12 cellular contexts compared by ENCODE assay signal in the genomic region with DNA sequence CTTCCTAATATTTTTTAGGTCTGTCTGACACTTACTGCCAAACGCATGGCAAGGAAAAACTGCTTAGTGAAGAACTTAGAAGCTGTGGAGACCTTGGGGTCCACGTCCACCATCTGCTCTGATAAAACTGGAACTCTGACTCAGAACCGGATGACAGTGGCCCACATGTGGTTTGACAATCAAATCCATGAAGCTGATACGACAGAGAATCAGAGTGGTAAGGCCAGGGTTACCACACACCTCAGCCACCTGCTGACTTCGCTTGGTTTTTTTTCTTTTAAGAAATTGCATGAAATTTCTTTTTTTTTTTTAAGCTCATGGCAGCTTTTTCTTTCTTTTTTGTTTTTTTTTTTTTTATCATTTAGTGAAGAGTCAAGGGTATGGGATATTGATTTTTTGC. TPM values are rescaled to one million over a fixed set of nuclear protein-coding genes. Genes with fewer than 3 reads are reported as not detected.
DNase-seq lines count a peak whose midpoint lies in the region; ATAC-seq, FAIRE-seq and TF ChIP-seq lines count a peak whose summit lies in the region.
"Had no signal": no experiment of that assay in that cellular context is flagged by ENCODE, and none has a peak within 500 bp of the region (broad histone marks: within the 10 kb centered on the region; RNA-seq: fewer than 3 reads in every experiment).

No MANE protein-coding gene starts in this region.

- peaks cover 31% of the 10 kb centered on the region for H3K9me3 ChIP-seq in endodermal cell (ENCODE audit: control insufficient read depth, low read length)

- H3K27ac ChIP-seq in endodermal cell (ENCODE audit: low read depth, low read length): no peak overlapping the region
- H3K27ac ChIP-seq: PC-9 had no signal

- peak; percentile 26 for DNase-seq in GM18507 (ENCODE audit: extremely low spot score, insufficient read length, low read depth)
- DNase-seq in T-helper 1 cell: peak in 4 of 5 donors; percentile 29 to 64 (median 33)
- DNase-seq in endodermal cell: no peak
- DNase-seq in NCI-H446 treated with DMSO at 0.1 percent for 48 hours (lab: John Stamatoyannopoulos, UW): no peak
- DNase-seq in head of caudate nucleus: no peak
- no peak for DNase-seq in NCI-H524 treated with DMSO at 0.1 percent for 48 hours (lab: John Stamatoyannopoulos, UW)
- no peak for DNase-seq in NCI-H774 (lab: John Stamatoyannopoulos, UW)
- DNase-seq: PC-9, retina, substantia nigra had no signal

- peaks cover 95% of the 10 kb centered on the region for H3K36me3 Mint-ChIP-seq in endodermal cell (ENCODE audit: low read depth)

- H3K9me3 Mint-ChIP-seq in endodermal cell: no peaks in the 10 kb centered on the region

- intact Hi-C loops in head of caudate nucleus (cut with DNase I): no loop called here

- no peak for TF ChIP-seq CTCF in endodermal cell (conservative IDR thresholded peaks at IDR 0.05)

- H3K27ac Mint-ChIP-seq in endodermal cell: no peak overlapping the region

- no peak for FAIRE-seq in GM18507 (lab: Jason Lieb, UNC)
- FAIRE-seq: D721Med had no signal

- H3K9ac ChIP-seq in endodermal cell (ENCODE audit: extremely low read depth, low read length, poor library complexity, severe bottlenecking): no peak overlapping the region

- peaks cover 5% of the 10 kb centered on the region for H3K4me1 Mint-ChIP-seq in endodermal cell

- no peaks in the 10 kb centered on the region for H3K27me3 ChIP-seq in endodermal cell (ENCODE audit: control insufficient read depth, insufficient read depth, low read length, poor library complexity, severe bottlenecking)

- no peaks in the 10 kb centered on the region for H3K27me3 Mint-ChIP-seq in endodermal cell (ENCODE audit: insufficient read depth)

- WGBS in endodermal cell (ENCODE audit: insufficient coverage in 1 of 2, insufficient read length in 1 of 2), 2 experiments: 95 to 98% methylated on average over 5 of the region's 5 CpGs

- peaks cover 98% of the 10 kb centered on the region for H3K36me3 ChIP-seq in endodermal cell (ENCODE audit: control insufficient read depth, insufficient read depth, low read length)

- ATAC-seq in GM21717 (IDR thresholded peaks at IDR 0.05; ENCODE audit: unreplicated experiment): peak; percentile 74

- peak overlapping the region; percentile 57 for H3K4me3 ChIP-seq in endodermal cell (ENCODE audit: low read length)
- H3K4me3 ChIP-seq: PC-9 had no signal

- H3K4me3 Mint-ChIP-seq in endodermal cell: no peak overlapping the region

- peaks cover 5% of the 10 kb centered on the region for H3K4me1 ChIP-seq in endodermal cell (ENCODE audit: control insufficient read depth, insufficient read depth, low read length)

RNA-seq across cellular contexts. Expression of gene ATP1A1, which starts 17.2 kb away (rescaled TPM):
- total RNA-seq in endodermal cell: 100 to 1,000 TPM; 359 to 398 TPM
- 224 TPM for polyA plus RNA-seq in endodermal cell (2013, experiment 1 of 2)
- polyA plus RNA-seq in endodermal cell (2013, experiment 2 of 2): 222 TPM

Comparison
In these comparisons a context has a peak if more than half of its experiments do, and no peak if none do; other contexts are left out.
1. DNase-seq: peak in GM18507 (single experiment) and T-helper 1 cell (4 of 5); none in endodermal cell (single experiment), NCI-H446 treated with DMSO at 0.1 percent for 48 hours (single experiment), head of caudate nucleus (0 of 42), NCI-H524 treated with DMSO at 0.1 percent for 48 hours (single experiment) and NCI-H774 (single experiment).